1 cellular context compared by ENCODE assay signal in genomic region chr12:51848843-51849735, GRCh38.
TF ChIP-seq lines count a peak whose summit lies in the region.

No MANE protein-coding gene starts in this region.

TF ChIP-seq in HEK293, 187 proteins besides CTCF, POLR2A, EP300 and RAD21 (continued from another document):
- TF ChIP-seq ZBTB49 (tag by site-specific recombination; IDR thresholded peaks at IDR 0.05; ENCODE audit: low read depth) (no peak), ZNF266 (tag by site-specific recombination; IDR thresholded peaks at IDR 0.05; ENCODE audit: low read depth) (no peak), IKZF3 (tag by site-specific recombination; IDR thresholded peaks at IDR 0.05) (no peak), ZBTB8A (tag by site-specific recombination; IDR thresholded peaks at IDR 0.05) (0 out of 2 replicates have a peak, but pooled peaks have one; percentile 9), SETDB1 (IDR thresholded peaks at IDR 0.05; ENCODE audit: insufficient read length, low read length) (no peak), ZNF274 (IDR thresholded peaks at IDR 0.05; ENCODE audit: low read length) (no peak), ZNF274 (tag by site-specific recombination; IDR thresholded peaks at IDR 0.05; ENCODE audit: borderline replicate concordance) (no peak), ZNF621 (tag by site-specific recombination; IDR thresholded peaks at IDR 0.05) (no peak), SCRT2 (tag by site-specific recombination; IDR thresholded peaks at IDR 0.05) (no peak), ZNF747 (tag by site-specific recombination; IDR thresholded peaks at IDR 0.05) (no peak), ZNF660 (tag by site-specific recombination; IDR thresholded peaks at IDR 0.05) (no peak), ZFHX2 (tag by site-specific recombination; conservative IDR thresholded peaks at IDR 0.05) (peak; percentile 50), ZNF280C (tag by site-specific recombination; IDR thresholded peaks at IDR 0.05) (no peak), EGR2 (tag by site-specific recombination; IDR thresholded peaks at IDR 0.05; ENCODE audit: low read depth) (peak; percentile 45; the same call in 1 of the 2 replicates)
